Comparison of ENCODE assay signal across 8 cellular contexts in the genomic region with DNA sequence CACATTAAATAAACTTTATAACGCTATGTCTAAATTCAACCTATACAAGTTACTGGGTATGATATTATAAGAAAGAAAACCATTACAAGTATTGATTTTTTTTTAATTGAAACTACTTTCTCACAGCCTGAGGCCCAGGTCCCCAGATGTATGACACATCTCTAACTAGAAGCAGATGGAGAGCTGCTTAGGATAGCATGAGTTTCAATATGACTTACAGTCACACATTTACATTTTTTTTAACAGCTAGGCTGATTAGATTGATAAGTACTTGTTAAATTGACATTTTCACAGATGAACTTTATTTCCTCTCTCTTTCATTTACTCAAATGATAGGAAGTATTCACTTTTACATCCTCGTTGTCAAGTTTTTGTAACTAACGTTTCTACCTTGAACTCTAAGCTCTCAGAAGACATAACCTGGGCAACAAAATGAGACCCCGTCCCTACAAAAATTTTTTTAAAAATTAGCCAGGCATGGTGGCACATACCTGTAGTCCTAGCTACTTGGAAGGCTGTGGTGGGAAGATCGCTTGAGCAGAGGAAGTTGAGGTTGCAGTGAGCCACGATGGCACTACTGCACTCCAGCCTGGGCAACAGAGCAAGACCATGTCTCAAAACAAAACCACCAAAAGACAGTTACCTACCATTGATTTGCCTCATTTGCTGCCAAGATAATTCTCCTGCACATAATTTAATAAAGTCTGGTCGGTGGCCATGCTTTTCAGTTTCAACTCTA. TPM values are rescaled to one million over a fixed set of nuclear protein-coding genes. Genes with fewer than 3 reads are reported as not detected.
DNase-seq lines count a peak whose midpoint lies in the region; ATAC-seq and TF ChIP-seq lines count a peak whose summit lies in the region.

No MANE protein-coding gene starts in this region.

- H3K36me3 Mint-ChIP-seq in T-helper 2 cell treated with Interferon-gamma antibody and Interleukin-4, amounts not matched to agents 5 μg/mL and 100 μg/mL, for 36 hours (ENCODE audit: low read depth), result peaks cover 18% of the 10 kb centered on the region
- peaks cover 4% of the 10 kb centered on the region for H3K36me3 Mint-ChIP-seq in neural progenitor cell

- DNase-seq in activated naive CD4-positive, alpha-beta T cell treated with Interleukin-2 at 50 U/mL for 16 hours, result peak; percentile 41
- no peak for DNase-seq in activated naive CD4-positive, alpha-beta T cell (lab: John Stamatoyannopoulos, UW)
- DNase-seq in T-helper 2 cell treated with Interferon-gamma antibody and Interleukin-4, amounts not matched to agents 5 μg/mL and 100 μg/mL, for 36 hours (ENCODE audit: low spot score), result peak; percentile 64
- peak; percentile 37 for DNase-seq in stimulated activated naive CD8-positive, alpha-beta T cell treated with anti-CD3 and anti-CD28 coated beads, Interleukin-15, Interleukin-2, amounts not matched to agents 100 U/mL and 50 U/mL, for 24 hours
- DNase-seq in LoVo (ENCODE audit: low spot score), result no peak
- no peak for DNase-seq in neural progenitor cell (ENCODE audit: low spot score)
- no peak for DNase-seq in testis

- no peaks in the 10 kb centered on the region for H3K79me2 ChIP-seq in neural progenitor cell (ENCODE audit: low read depth)

- TF ChIP-seq CTCF in neural progenitor cell (IDR thresholded peaks at IDR 0.05) (no peak), testis (IDR thresholded peaks at IDR 0.05) (no peak)

- no peaks in the 10 kb centered on the region for H3K27me3 Mint-ChIP-seq in T-helper 2 cell treated with Interferon-gamma antibody and Interleukin-4, amounts not matched to agents 5 μg/mL and 100 μg/mL, for 36 hours (ENCODE audit: low read depth)
- H3K27me3 Mint-ChIP-seq in neural progenitor cell (ENCODE audit: insufficient read depth, low read depth), result peaks cover 4% of the 10 kb centered on the region

- peak overlapping the region; percentile 97 for H3K27ac Mint-ChIP-seq in T-helper 2 cell treated with Interferon-gamma antibody and Interleukin-4, amounts not matched to agents 5 μg/mL and 100 μg/mL, for 36 hours
- H3K27ac Mint-ChIP-seq in neural progenitor cell, result no peak overlapping the region

- H3K9ac ChIP-seq in neural progenitor cell, result no peak overlapping the region

- TF ChIP-seq POLR2A in testis (IDR thresholded peaks at IDR 0.05), result no peak

- peaks cover 12% of the 10 kb centered on the region for H3F3A ChIP-seq in neural progenitor cell (ENCODE audit: low read depth)

- peak; percentile 91 for ATAC-seq in HG02970 (IDR thresholded peaks at IDR 0.05; ENCODE audit: low FRiP score, unreplicated experiment)
- ATAC-seq in stimulated activated naive CD8-positive, alpha-beta T cell treated with anti-CD3 and anti-CD28 coated beads, Interleukin-15, Interleukin-2, amounts not matched to agents 100 U/mL and 50 U/mL, for 24 hours, result peak; percentile 87

- H3K4me1 Mint-ChIP-seq in T-helper 2 cell treated with Interferon-gamma antibody and Interleukin-4, amounts not matched to agents 5 μg/mL and 100 μg/mL, for 36 hours (ENCODE audit: low read depth), result peaks cover 72% of the 10 kb centered on the region
- H3K4me1 Mint-ChIP-seq in neural progenitor cell, result peaks cover 37% of the 10 kb centered on the region

- peaks cover 3% of the 10 kb centered on the region for H3K9me3 Mint-ChIP-seq in T-helper 2 cell treated with Interferon-gamma antibody and Interleukin-4, amounts not matched to agents 5 μg/mL and 100 μg/mL, for 36 hours
- no peaks in the 10 kb centered on the region for H3K9me3 Mint-ChIP-seq in neural progenitor cell

- H3K4me3 ChIP-seq in neural progenitor cell (no peak overlapping the region), testis (no peak overlapping the region)

- intact Hi-C loops in testis (cut with DNase I; ENCODE audit: low total_unique reads), result no loop called here

- 86 to 93% methylated on average over 7 of the region's 7 CpGs for WGBS in testis, 2 donors

- H4K20me1 ChIP-seq in neural progenitor cell (ENCODE audit: low read depth), result no peaks in the 10 kb centered on the region

- H3K9me3 ChIP-seq in neural progenitor cell (ENCODE audit: low read depth) (no peaks in the 10 kb centered on the region), testis (no peaks in the 10 kb centered on the region)

- H3K4me1 ChIP-seq in neural progenitor cell (peaks cover 37% of the 10 kb centered on the region), testis (peaks cover 7% of the 10 kb centered on the region)

- no peak overlapping the region for H3K4me2 ChIP-seq in neural progenitor cell

- peak overlapping the region; percentile 84 for H3K4me3 Mint-ChIP-seq in T-helper 2 cell treated with Interferon-gamma antibody and Interleukin-4, amounts not matched to agents 5 μg/mL and 100 μg/mL, for 36 hours
- no peak overlapping the region for H3K4me3 Mint-ChIP-seq in neural progenitor cell

- H3K27me3 ChIP-seq in neural progenitor cell, result no peaks in the 10 kb centered on the region
- no peaks in the 10 kb centered on the region for H3K27me3 ChIP-seq in testis

- no peak overlapping the region for H2AFZ ChIP-seq in neural progenitor cell (replicated peaks)

- no peaks in the 10 kb centered on the region for H3K36me3 ChIP-seq in neural progenitor cell
- H3K36me3 ChIP-seq in testis (ENCODE audit: low read depth, missing control alignments), result no peaks in the 10 kb centered on the region

- no peak overlapping the region for H3K27ac ChIP-seq in neural progenitor cell
- H3K27ac ChIP-seq in testis, result no peak overlapping the region

RNA-seq across cellular contexts. Expression of a gene that starts 52.4 kb away (rescaled TPM):
- total RNA-seq in neural progenitor cell (ENCODE audit: low replicate concordance), result 18.5 and 23.8 TPM in 2 replicates
- total RNA-seq in testis, result 10 to 100 TPM; 26.4 to 41.8 TPM
- polyA plus RNA-seq in testis (ENCODE audit: insufficient read depth, low read depth, low replicate concordance), result 70.7 TPM

Comparison
In these comparisons a context has a peak if more than half of its experiments do, and no peak if none do; other contexts are left out.
1. DNase-seq: peak in activated naive CD4-positive, alpha-beta T cell treated with Interleukin-2 at 50 U/mL for 16 hours (single experiment), T-helper 2 cell treated with Interferon-gamma antibody and Interleukin-4, amounts not matched to agents 5 μg/mL and 100 μg/mL, for 36 hours (single experiment) and stimulated activated naive CD8-positive, alpha-beta T cell treated with anti-CD3 and anti-CD28 coated beads, Interleukin-15, Interleukin-2, amounts not matched to agents 100 U/mL and 50 U/mL, for 24 hours (single experiment); none in activated naive CD4-positive, alpha-beta T cell (0 of 4), LoVo (single experiment), neural progenitor cell (single experiment) and testis (single experiment).